In the genomic region with DNA sequence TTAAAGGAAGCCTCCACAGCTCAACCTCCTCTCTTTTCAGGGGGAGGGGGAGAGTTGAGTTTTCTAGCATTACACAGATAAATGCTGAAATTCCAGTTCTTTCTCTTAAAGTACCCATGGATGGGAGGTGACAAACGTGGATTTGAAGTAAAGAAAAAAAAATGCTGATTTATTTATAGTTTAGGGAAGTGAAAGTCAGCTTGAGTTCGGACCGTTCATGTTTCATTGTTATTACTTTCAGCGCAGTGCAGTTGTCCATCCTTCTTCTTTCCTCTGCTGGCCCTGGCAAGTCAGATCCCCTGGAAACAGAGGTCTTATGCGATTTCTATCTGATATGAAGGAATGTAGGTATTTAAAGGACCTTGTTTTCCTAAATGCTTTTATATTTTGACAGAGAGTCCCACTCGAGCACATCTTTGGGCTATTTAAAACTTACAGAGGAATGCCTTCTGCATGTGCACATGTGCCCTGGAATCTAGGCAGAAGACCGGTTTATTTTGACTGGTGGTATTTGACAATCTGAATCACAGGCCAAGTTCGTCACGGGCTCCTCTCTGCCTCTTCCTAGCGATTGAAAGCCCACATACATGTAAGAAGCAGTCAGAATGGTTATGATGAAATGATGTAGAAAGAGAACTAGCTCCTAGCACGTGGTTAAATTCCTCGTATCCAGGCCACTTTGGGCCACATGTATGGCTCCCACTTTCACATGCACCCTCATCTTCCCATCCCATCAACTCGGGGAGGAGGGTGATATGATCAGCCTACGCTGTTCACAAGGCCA, we compare ENCODE assay signal across 11 cellular contexts.
DNase-seq lines count a peak whose midpoint lies in the region; ATAC-seq lines count a peak whose summit lies in the region.
"Had no signal": no experiment of that assay in that cellular context is flagged by ENCODE, and none has a peak within 500 bp of the region (broad histone marks: within the 10 kb centered on the region; RNA-seq: fewer than 3 reads in every experiment).

No MANE protein-coding gene starts in this region.

- peaks cover 28 to 46% (median 38%) of the 10 kb centered on the region in 3 donors for H3K4me1 Mint-ChIP-seq in IgD-negative memory B cell
- H3K4me1 Mint-ChIP-seq in naive B cell: peaks cover 48 to 83% (median 80%) of the 10 kb centered on the region in 3 donors
- H3K4me1 Mint-ChIP-seq in activated T-cell treated with anti-CD3 and anti-CD28 coated beads, Interleukin-2, amount 50 U/mL, for 24 hours (ENCODE audit: low read depth): no peaks in the 10 kb centered on the region

- DNase-seq in naive B cell: peak; percentile 50
- DNase-seq in sciatic nerve (ENCODE audit: low spot score): no peak
- DNase-seq in activated T-cell treated with anti-CD3 and anti-CD28 coated beads, Interleukin-2, amount 50 U/mL, for 24 hours: no peak
- no peak for DNase-seq in posterior cingulate gyrus
- DNase-seq in activated T-cell treated with anti-CD3 and anti-CD28 coated beads for 4 hours: no peak
- DNase-seq: dermis blood vessel endothelial cell, right cardiac atrium had no signal

- intact Hi-C loops in sciatic nerve (cut with DNase I): no loop called here
- intact Hi-C loops in posterior cingulate gyrus (cut with DNase I): no loop called here

- H3K4me3 Mint-ChIP-seq in IgD-negative memory B cell (peak overlapping the region in 3 of 4 donors; percentile 61 to 83 (median 67)), naive B cell (peak overlapping the region; percentile 12 to 87 (median 72))
- H3K4me3 Mint-ChIP-seq in activated T-cell treated with anti-CD3 and anti-CD28 coated beads, Interleukin-2, amount 50 U/mL, for 24 hours: no peak overlapping the region
- H3K4me3 Mint-ChIP-seq: stimulated activated naive CD8-positive, alpha-beta T cell treated with anti-CD3 and anti-CD28 coated beads, Interleukin-15, Interleukin-2, amounts not matched to agents 100 ng/mL and 50 ng/mL, for 24 hours had no signal

- H3K27ac Mint-ChIP-seq in IgD-negative memory B cell: peak overlapping the region in 2 of 3 donors; percentile 6 to 71
- H3K27ac Mint-ChIP-seq in naive B cell: peak overlapping the region in 5 of 6 donors; percentile 8 to 61 (median 36)
- H3K27ac Mint-ChIP-seq in activated T-cell treated with anti-CD3 and anti-CD28 coated beads, Interleukin-2, amount 50 U/mL, for 24 hours: no peak overlapping the region
- H3K27ac Mint-ChIP-seq: stimulated activated naive CD8-positive, alpha-beta T cell treated with anti-CD3 and anti-CD28 coated beads, Interleukin-15, Interleukin-2, amounts not matched to agents 100 ng/mL and 50 ng/mL, for 24 hours had no signal

- ATAC-seq in GM19023 (IDR thresholded peaks at IDR 0.05; ENCODE audit: unreplicated experiment) (peak; percentile 69), HG02678 (IDR thresholded peaks at IDR 0.05; ENCODE audit: unreplicated experiment) (peak; percentile 66), naive B cell (ENCODE audit: low read depth in 2 of 2) (peak; percentile 75 to 77), sciatic nerve (no peak)

- H3K9me3 Mint-ChIP-seq in IgD-negative memory B cell (no peaks in the 10 kb centered on the region), naive B cell (peaks cover 0 to 5% (median 0%) of the 10 kb centered on the region in 7 donors)
- peaks cover 2% of the 10 kb centered on the region for H3K9me3 Mint-ChIP-seq in activated T-cell treated with anti-CD3 and anti-CD28 coated beads, Interleukin-2, amount 50 U/mL, for 24 hours

- H3K27me3 Mint-ChIP-seq in IgD-negative memory B cell (peaks cover 3% of the 10 kb centered on the region), naive B cell (no peaks in the 10 kb centered on the region)
- no peaks in the 10 kb centered on the region for H3K27me3 Mint-ChIP-seq in activated T-cell treated with anti-CD3 and anti-CD28 coated beads, Interleukin-2, amount 50 U/mL, for 24 hours
- H3K27me3 Mint-ChIP-seq: stimulated activated naive CD8-positive, alpha-beta T cell treated with anti-CD3 and anti-CD28 coated beads, Interleukin-15, Interleukin-2, amounts not matched to agents 100 ng/mL and 50 ng/mL, for 24 hours had no signal

- H3K36me3 Mint-ChIP-seq in IgD-negative memory B cell (peaks cover 4% of the 10 kb centered on the region), naive B cell (peaks cover 0 to 10% of the 10 kb centered on the region in 2 donors)
- no peaks in the 10 kb centered on the region for H3K36me3 Mint-ChIP-seq in activated T-cell treated with anti-CD3 and anti-CD28 coated beads, Interleukin-2, amount 50 U/mL, for 24 hours (ENCODE audit: low read depth)
